In the genomic region with DNA sequence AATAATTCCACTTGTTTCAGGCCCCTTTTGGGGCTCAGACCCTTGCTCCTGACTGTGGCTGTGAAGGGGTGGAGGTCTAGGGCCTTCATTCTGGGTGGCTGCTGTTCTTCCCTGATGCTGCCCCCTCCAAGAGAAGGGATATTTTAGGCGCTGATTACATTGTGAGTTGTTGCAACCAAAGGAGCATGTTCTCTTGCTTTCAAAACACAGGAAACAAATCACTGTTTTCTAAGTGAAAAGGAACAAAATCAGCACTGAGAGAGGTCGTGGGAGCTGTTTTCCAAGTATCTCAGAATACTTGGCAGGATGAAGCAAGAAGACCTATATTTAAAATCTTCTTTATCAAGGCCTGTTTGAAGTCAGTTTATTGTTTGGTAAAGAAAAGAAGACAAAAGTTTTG, we compare ENCODE assay signal across 16 cellular contexts. TPM values are rescaled to one million over a fixed set of nuclear protein-coding genes. Genes with fewer than 3 reads are reported as not detected.
DNase-seq lines count a peak whose midpoint lies in the region; ATAC-seq and TF ChIP-seq lines count a peak whose summit lies in the region.
"Had no signal": no experiment of that assay in that cellular context is flagged by ENCODE, and none has a peak within 500 bp of the region (broad histone marks: within the 10 kb centered on the region; RNA-seq: fewer than 3 reads in every experiment).

No MANE protein-coding gene starts in this region.

- intact Hi-C loops in right cardiac atrium (cut with DNase I) (no loop called here), Right ventricle myocardium inferior (cut with DNase I) (no loop called here), prostate gland (cut with DNase I) (no loop called here), uterus (cut with DNase I; ENCODE audit: low total_unique reads) (no loop called here)

- ATAC-seq in right cardiac atrium (peak; percentile 28 to 45), Right ventricle myocardium inferior (no peak), gastroesophageal sphincter (no peak), GM21576 (IDR thresholded peaks at IDR 0.05; ENCODE audit: unreplicated experiment) (no peak)
- ATAC-seq: activated T-cell treated with anti-CD3 and anti-CD28 coated beads, Interleukin-2, amount 50 U/mL, for 72 hours; GM23338 had no signal

- TF ChIP-seq CTCF in gastroesophageal sphincter (IDR thresholded peaks at IDR 0.05), result no peak
- no peak for TF ChIP-seq CTCF in prostate gland (IDR thresholded peaks at IDR 0.05)
- TF ChIP-seq CTCF in uterus (IDR thresholded peaks at IDR 0.05), result no peak

- H3K4me1 ChIP-seq in right cardiac atrium (ENCODE audit: control insufficient read depth, insufficient read depth, low read length), result peaks cover 15% of the 10 kb centered on the region
- H3K4me1 ChIP-seq in gastroesophageal sphincter, result peaks cover 0 to 40% (median 6%) of the 10 kb centered on the region in 3 donors
- peaks cover 5% of the 10 kb centered on the region for H3K4me1 ChIP-seq in prostate gland (replicated peaks)
- peaks cover 14 to 16% of the 10 kb centered on the region in 2 donors for H3K4me1 ChIP-seq in uterus

- TF ChIP-seq EP300 in gastroesophageal sphincter (IDR thresholded peaks at IDR 0.05), result no peak

- H3K4me3 ChIP-seq in right cardiac atrium (ENCODE audit: low read length), result no peak overlapping the region
- no peak overlapping the region for H3K4me3 ChIP-seq in gastroesophageal sphincter
- no peak overlapping the region for H3K4me3 ChIP-seq in prostate gland
- H3K4me3 ChIP-seq in uterus, result no peak overlapping the region
- H3K4me3 ChIP-seq: cardiac muscle cell, GM23338 had no signal

- DNase-seq in right cardiac atrium (no peak), Right ventricle myocardium inferior (ENCODE audit: missing footprints) (no peak), prostate gland (ENCODE audit: low spot score) (no peak), uterus (no peak), NCI-H510A (lab: John Stamatoyannopoulos, UW) (no peak), HuH-7.5 (ENCODE audit: low spot score) (no peak)
- DNase-seq: activated CD8-positive, alpha-beta memory T cell treated with anti-CD3 and anti-CD28 coated beads for 24 hours; activated naive CD8-positive, alpha-beta T cell treated with anti-CD3 and anti-CD28 coated beads for 36 hours; activated T-cell treated with anti-CD3 and anti-CD28 coated beads, Interleukin-2, amount 50 U/mL, for 72 hours; NCI-H1417; NCI-H2171; trophoblast cell had no signal

- 25% methylated on average over 2 of the region's 2 CpGs for WGBS in right cardiac atrium
- 46 to 74% methylated on average over 2 of the region's 2 CpGs for WGBS in gastroesophageal sphincter (ENCODE audit: low coverage in 1 of 2), 2 donors
- WGBS in prostate gland, result 55% methylated on average over 2 of the region's 2 CpGs

- TF ChIP-seq POLR2A in gastroesophageal sphincter (IDR thresholded peaks at IDR 0.05), result no peak
- no peak for TF ChIP-seq POLR2A in prostate gland (IDR thresholded peaks at IDR 0.05)
- no peak for TF ChIP-seq POLR2A in uterus (IDR thresholded peaks at IDR 0.05)

- H3K9me3 ChIP-seq in right cardiac atrium (ENCODE audit: control insufficient read depth, low read length) (no peaks in the 10 kb centered on the region), gastroesophageal sphincter (no peaks in the 10 kb centered on the region), prostate gland (no peaks in the 10 kb centered on the region), uterus (no peaks in the 10 kb centered on the region)

- H3K36me3 ChIP-seq in gastroesophageal sphincter (no peaks in the 10 kb centered on the region), prostate gland (no peaks in the 10 kb centered on the region), uterus (no peaks in the 10 kb centered on the region)
- H3K36me3 ChIP-seq: cardiac muscle cell had no signal

- H3K27me3 ChIP-seq in right cardiac atrium (ENCODE audit: control insufficient read depth, insufficient read depth), result no peaks in the 10 kb centered on the region
- no peaks in the 10 kb centered on the region for H3K27me3 ChIP-seq in gastroesophageal sphincter
- no peaks in the 10 kb centered on the region for H3K27me3 ChIP-seq in prostate gland (replicated peaks; ENCODE audit: insufficient read depth)
- H3K27me3 ChIP-seq in uterus, result no peaks in the 10 kb centered on the region
- H3K27me3 ChIP-seq: cardiac muscle cell had no signal

- H3K27ac ChIP-seq in right cardiac atrium (ENCODE audit: low read length) (peak overlapping the region; percentile 89), gastroesophageal sphincter (peak overlapping the region in 3 of 4 donors; percentile 13 to 60 (median 57)), prostate gland (peak overlapping the region; percentile 50 to 71), uterus (peak overlapping the region; percentile 68 to 97)
- H3K27ac ChIP-seq: cardiac muscle cell had no signal

RNA-seq across cellular contexts. Expression of a gene that starts 25.3 kb away (rescaled TPM):
- total RNA-seq in right cardiac atrium (10 to 100 TPM; 47.2 to 58.4 (median 50.1) TPM), Right ventricle myocardium inferior (65.5 TPM), gastroesophageal sphincter (10 to 100 TPM; 38.4 to 86.1 (median 40.1) TPM), prostate gland (100 to 1,000 TPM in 1 of 2 donors, 10 to 100 TPM in 1; 39.9 to 175 TPM), uterus (100 to 1,000 TPM in 1 of 4 donors, 10 to 100 TPM in 3; 38.2 to 128 (median 42.6) TPM)
- polyA plus RNA-seq in right cardiac atrium, result 39.6 TPM

Comparison
In these comparisons a context has a peak if more than half of its experiments do, and no peak if none do; other contexts are left out.
1. ATAC-seq: peak in right cardiac atrium (2 of 2); none in Right ventricle myocardium inferior (single experiment), gastroesophageal sphincter (single experiment) and GM21576 (single experiment).
2. Peak in every context shown above with its lines, with median percentiles within 50 percentile points of each other: H3K27ac ChIP-seq.